Comparison of ENCODE assay signal across 9 cellular contexts in the genomic region with DNA sequence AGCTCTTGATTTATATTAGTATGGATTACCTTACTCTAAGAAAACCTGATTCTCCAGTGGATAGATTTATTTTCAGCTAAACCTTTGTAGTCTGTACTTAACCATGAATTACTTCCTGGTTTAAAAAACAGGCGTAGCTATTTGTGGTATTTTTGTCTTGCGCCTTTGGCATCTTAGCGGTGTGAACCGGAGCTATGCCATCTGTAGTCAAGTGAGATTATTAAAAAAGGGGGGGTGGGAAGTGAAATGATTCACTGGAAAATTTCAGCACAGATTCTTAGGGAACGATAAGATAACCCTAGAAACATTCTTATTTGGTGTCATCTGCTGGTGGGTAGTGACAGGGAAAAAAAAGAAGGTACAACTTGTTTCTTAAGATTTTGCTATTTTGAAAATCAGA. TPM values are rescaled to one million over a fixed set of nuclear protein-coding genes. Genes with fewer than 3 reads are reported as not detected.
DNase-seq lines count a peak whose midpoint lies in the region; ATAC-seq, FAIRE-seq and TF ChIP-seq lines count a peak whose summit lies in the region.
"Had no signal": no experiment of that assay in that cellular context is flagged by ENCODE, and none has a peak within 500 bp of the region (broad histone marks: within the 10 kb centered on the region; RNA-seq: fewer than 3 reads in every experiment).

No MANE protein-coding gene starts in this region.

- no peaks in the 10 kb centered on the region for H3K27me3 Mint-ChIP-seq in T-cell
- H3K27me3 Mint-ChIP-seq in effector memory CD8-positive, alpha-beta T cell, result no peaks in the 10 kb centered on the region

- peak; percentile 82 to 85 (median 84) for ATAC-seq in T-cell (replicated peaks in 1 of 4)
- peak; percentile 91 for ATAC-seq in effector memory CD8-positive, alpha-beta T cell (replicated peaks)
- ATAC-seq in omental fat pad (ENCODE audit: low FRiP score), result peak; percentile 35

- no peaks in the 10 kb centered on the region for H3K9me3 Mint-ChIP-seq in T-cell
- no peaks in the 10 kb centered on the region for H3K9me3 Mint-ChIP-seq in effector memory CD8-positive, alpha-beta T cell

- peaks cover 83 to 95% (median 94%) of the 10 kb centered on the region in 3 donors for H3K4me1 Mint-ChIP-seq in T-cell
- H3K4me1 Mint-ChIP-seq in effector memory CD8-positive, alpha-beta T cell (ENCODE audit: low read depth in 2 of 2), result peaks cover 47 to 80% of the 10 kb centered on the region in 2 donors

- POLR2A ChIA-PET in T-cell (lab: Charles Lee), result interaction anchor here (0.6 to 4.4 kb wide), 19 partner anchors 9 to 116 kb away, joined by 3 to 119 read pairs (median 4); no protein-coding TSS in a partner anchor

- CTCF ChIA-PET in T-cell (lab: Charles Lee), result interaction anchor here (0.6 to 7.0 kb wide), 26 partner anchors 9 to 101 kb away, joined by 3 to 220 read pairs (median 4); partner anchors contain the start of genes SCAANT1 (in 2 of the 2) and PSMD6 (in 1 of the 2)

- peak overlapping the region; percentile 65 to 88 (median 80) for H3K4me3 Mint-ChIP-seq in T-cell
- peak overlapping the region; percentile 78 to 80 for H3K4me3 Mint-ChIP-seq in effector memory CD8-positive, alpha-beta T cell

- H3K36me3 Mint-ChIP-seq in T-cell, result peaks cover 39% of the 10 kb centered on the region
- H3K36me3 Mint-ChIP-seq in effector memory CD8-positive, alpha-beta T cell (ENCODE audit: insufficient read depth), result peaks cover 62% of the 10 kb centered on the region

- TF ChIP-seq CTCF in D721Med (IDR thresholded peaks at IDR 0.05; ENCODE audit: insufficient read depth, missing control alignments), result no peak
- TF ChIP-seq CTCF in omental fat pad (IDR thresholded peaks at IDR 0.05), result no peak

- peak; percentile 91 for FAIRE-seq in D721Med (lab: Jason Lieb, UNC)
- FAIRE-seq: colon had no signal

- peak overlapping the region; percentile 88 to 96 for H3K27ac Mint-ChIP-seq in T-cell
- peak overlapping the region; percentile 91 to 95 for H3K27ac Mint-ChIP-seq in effector memory CD8-positive, alpha-beta T cell

- DNase-seq in D721Med (ENCODE audit: insufficient read length, low spot score) (no peak), T-cell (peak in 25 of 34 experiments; percentile 17 to 55 (median 40)), omental fat pad (ENCODE audit: low spot score) (no peak), NCI-H2081 (lab: John Stamatoyannopoulos, UW) (no peak), NCI-H345 (lab: John Stamatoyannopoulos, UW) (no peak), cortex of kidney (lab: John Stamatoyannopoulos, UW) (no peak), NOMO-1 treated with dmso at 0.1 percent for 144 hours (lab: John Stamatoyannopoulos, UW; ENCODE audit: unreplicated experiment) (no peak)
- peak; percentile 27 to 43 (median 32) for DNase-seq in effector memory CD8-positive, alpha-beta T cell

RNA-seq across cellular contexts. Expression of gene PSMD6, which starts 44.2 kb away (rescaled TPM):
- total RNA-seq in T-cell (10 to 100 TPM; 60.2 to 95.4 (median 73.2) TPM), omental fat pad (10 to 100 TPM; 52.8 to 86.2 (median 53.4) TPM)

Comparison
In these comparisons a context has a peak if more than half of its experiments do, and no peak if none do; other contexts are left out.
1. DNase-seq: peak in T-cell (25 of 34) and effector memory CD8-positive, alpha-beta T cell (3 of 3); none in D721Med (single experiment), omental fat pad (single experiment), NCI-H2081 (0 of 2), NCI-H345 (single experiment), cortex of kidney (single experiment) and NOMO-1 treated with dmso at 0.1 percent for 144 hours (single experiment).
2. ATAC-seq: peak in every context shown above with its lines; median percentile 91 in effector memory CD8-positive, alpha-beta T cell; 84 in T-cell; 35 in omental fat pad.